In the genomic region with DNA sequence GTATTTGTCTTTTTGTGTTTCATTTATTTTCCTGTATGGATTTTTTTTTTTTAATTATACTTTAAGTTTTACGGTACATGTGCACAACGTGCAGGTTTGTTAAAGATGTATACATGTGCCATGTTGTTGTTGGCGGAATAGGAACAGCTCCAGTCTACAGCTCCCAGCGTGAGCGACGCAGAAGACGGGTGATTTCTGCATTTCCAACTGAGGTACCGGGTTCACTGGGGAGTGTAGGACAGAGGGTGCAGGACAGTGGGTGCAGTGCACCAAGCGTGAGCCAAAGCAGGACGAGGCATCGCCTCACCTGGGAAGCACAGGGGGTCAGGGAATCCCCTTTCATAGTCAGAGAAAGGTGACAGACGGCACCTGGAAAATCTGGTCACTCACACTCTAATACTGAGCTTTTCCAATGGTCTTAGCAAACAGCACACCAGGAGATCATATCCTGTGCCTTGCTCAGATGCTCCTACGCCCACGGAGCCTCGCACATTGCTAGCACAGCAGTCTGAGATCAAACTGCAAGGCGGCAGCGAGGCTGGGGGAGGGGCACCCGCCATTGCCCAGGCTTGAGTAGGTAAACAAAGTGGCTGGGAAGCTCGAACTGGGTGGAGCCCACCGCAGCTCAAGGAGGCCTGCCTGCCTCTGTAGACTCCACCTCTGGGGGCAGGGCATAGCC, we compare ENCODE assay signal across 8 cellular contexts. TPM values are rescaled to one million over a fixed set of nuclear protein-coding genes. Genes with fewer than 3 reads are reported as not detected.
A peak's percentile ranks its signal among the peaks of the same experiment; 100 is the strongest.
DNase-seq lines count a peak whose midpoint lies in the region; ATAC-seq and TF ChIP-seq lines count a peak whose summit lies in the region.
"Not testable (repeated sequence)": the region's sequence is repeated elsewhere in the genome, so short reads cannot be mapped to it uniquely, and the experiment has no call there.

No MANE protein-coding gene starts in this region.

- intact Hi-C loops in activated CD4-positive, alpha-beta memory T cell treated with anti-CD3 and anti-CD28 coated beads for 36 hours (cut with micrococcal nuclease) = loop anchor here (1.0 kb wide), 1 partner anchor 20 kb away; no protein-coding TSS in a partner anchor

- H3K36me3 Mint-ChIP-seq in T-cell; activated CD4-positive, alpha-beta memory T cell treated with anti-CD3 and anti-CD28 coated beads for 36 hours; endothelial cell (ENCODE audit: low read depth, unreplicated experiment); osteocyte (ENCODE audit: unreplicated experiment): not testable (repeated sequence)

- H3K9me3 ChIP-seq in ES-I3 (ENCODE audit: control insufficient read depth, insufficient read depth, low read length) = not testable (repeated sequence)

- peak; percentile 10 to 58 for DNase-seq in NCI-H2081 (lab: John Stamatoyannopoulos, UW)
- peak in 15 of 34 experiments; percentile 2 to 49 (median 10) for DNase-seq in T-cell
- peak; percentile 80 for DNase-seq in activated CD4-positive, alpha-beta memory T cell treated with anti-CD3 and anti-CD28 coated beads for 36 hours
- DNase-seq in activated effector memory CD4-positive, alpha-beta T cell treated with anti-CD3 and anti-CD28 coated beads, Interleukin-2, amount 50 U/mL, for 16 hours = peak; percentile 79
- not testable (repeated sequence) for DNase-seq in endothelial cell (ENCODE audit: low spot score); osteocyte (ENCODE audit: extremely low spot score, unreplicated experiment)
- DNase-seq in stimulated activated CD4-positive, alpha-beta T cell treated with anti-CD3 and anti-CD28 coated beads, TNF-alpha, amount 100 ng/mL, for 48 hours (ENCODE audit: low read depth in 3 of 3) = peak in 2 of 3 donors; percentile 42

- peaks cover 11% of the 10 kb centered on the region for H3K4me1 ChIP-seq in ES-I3 (ENCODE audit: insufficient read depth, low read length)

- CTCF ChIA-PET in T-cell (lab: Charles Lee) = interaction anchor here in 1 of 2 donors (1.6 kb wide), 1 partner anchor 16 kb away, joined by 3 read pairs; no protein-coding TSS in a partner anchor
- CTCF ChIA-PET in activated CD4-positive, alpha-beta memory T cell treated with anti-CD3 and anti-CD28 coated beads for 36 hours (lab: Charles Lee) = not testable (repeated sequence)

- ATAC-seq in T-cell (replicated peaks in 1 of 4) = peak in 1 of 4 experiments; percentile 44

- TF ChIP-seq CTCF in endothelial cell (IDR thresholded peaks at IDR 0.05; ENCODE audit: unreplicated experiment); osteocyte (IDR thresholded peaks at IDR 0.05): not testable (repeated sequence)

- H3K4me3 Mint-ChIP-seq in T-cell = peak overlapping the region; percentile 13 to 46 (median 14)
- H3K4me3 Mint-ChIP-seq in activated CD4-positive, alpha-beta memory T cell treated with anti-CD3 and anti-CD28 coated beads for 36 hours = peak overlapping the region; percentile 29
- peak overlapping the region; percentile 22 for H3K4me3 Mint-ChIP-seq in endothelial cell (ENCODE audit: unreplicated experiment)
- H3K4me3 Mint-ChIP-seq in osteocyte (ENCODE audit: unreplicated experiment) = peak overlapping the region; percentile 33

- peak overlapping the region; percentile 36 to 46 for H3K27ac Mint-ChIP-seq in T-cell
- peak overlapping the region; percentile 65 for H3K27ac Mint-ChIP-seq in activated CD4-positive, alpha-beta memory T cell treated with anti-CD3 and anti-CD28 coated beads for 36 hours
- H3K27ac Mint-ChIP-seq in endothelial cell (ENCODE audit: unreplicated experiment); osteocyte (ENCODE audit: unreplicated experiment): not testable (repeated sequence)

- peak overlapping the region; percentile 47; the same call in 1 of the 2 replicates for H3K9ac ChIP-seq in ES-I3 (ENCODE audit: low read depth, low read length)

- peaks cover 8 to 20% of the 10 kb centered on the region in 2 donors for H3K27me3 Mint-ChIP-seq in T-cell
- peaks cover 10% of the 10 kb centered on the region for H3K27me3 Mint-ChIP-seq in activated CD4-positive, alpha-beta memory T cell treated with anti-CD3 and anti-CD28 coated beads for 36 hours
- not testable (repeated sequence) for H3K27me3 Mint-ChIP-seq in endothelial cell (ENCODE audit: unreplicated experiment)
- peaks cover 70% of the 10 kb centered on the region for H3K27me3 Mint-ChIP-seq in osteocyte (ENCODE audit: unreplicated experiment)

- POLR2A ChIA-PET in T-cell (lab: Charles Lee); activated CD4-positive, alpha-beta memory T cell treated with anti-CD3 and anti-CD28 coated beads for 36 hours (lab: Charles Lee): not testable (repeated sequence)

- H3K9me3 Mint-ChIP-seq in T-cell; activated CD4-positive, alpha-beta memory T cell treated with anti-CD3 and anti-CD28 coated beads for 36 hours; endothelial cell (ENCODE audit: unreplicated experiment); osteocyte (ENCODE audit: unreplicated experiment): not testable (repeated sequence)

- H3K4me1 Mint-ChIP-seq in T-cell = peaks cover 0 to 14% (median 14%) of the 10 kb centered on the region in 3 donors
- H3K4me1 Mint-ChIP-seq in activated CD4-positive, alpha-beta memory T cell treated with anti-CD3 and anti-CD28 coated beads for 36 hours (ENCODE audit: low read depth) = peaks cover 17% of the 10 kb centered on the region
- peaks cover 16% of the 10 kb centered on the region for H3K4me1 Mint-ChIP-seq in endothelial cell (ENCODE audit: unreplicated experiment)
- H3K4me1 Mint-ChIP-seq in osteocyte (ENCODE audit: unreplicated experiment) = not testable (repeated sequence)

- not testable (repeated sequence) for H3K36me3 ChIP-seq in ES-I3 (ENCODE audit: insufficient read depth, low read length)

RNA-seq across cellular contexts. Expression of a gene that starts 17.2 kb away (rescaled TPM):
- 10 to 100 TPM; 59.9 to 81.0 (median 64.9) TPM for total RNA-seq in T-cell
- total RNA-seq in activated CD4-positive, alpha-beta memory T cell treated with anti-CD3 and anti-CD28 coated beads for 36 hours = 10 to 100 TPM; 62.6 to 71.0 TPM
- 29.2 TPM for total RNA-seq in endothelial cell (ENCODE audit: unreplicated experiment)
- 30.8 and 35.1 TPM in 2 replicates for total RNA-seq in osteocyte
